1 cellular context compared by ENCODE assay signal in the genomic region with DNA sequence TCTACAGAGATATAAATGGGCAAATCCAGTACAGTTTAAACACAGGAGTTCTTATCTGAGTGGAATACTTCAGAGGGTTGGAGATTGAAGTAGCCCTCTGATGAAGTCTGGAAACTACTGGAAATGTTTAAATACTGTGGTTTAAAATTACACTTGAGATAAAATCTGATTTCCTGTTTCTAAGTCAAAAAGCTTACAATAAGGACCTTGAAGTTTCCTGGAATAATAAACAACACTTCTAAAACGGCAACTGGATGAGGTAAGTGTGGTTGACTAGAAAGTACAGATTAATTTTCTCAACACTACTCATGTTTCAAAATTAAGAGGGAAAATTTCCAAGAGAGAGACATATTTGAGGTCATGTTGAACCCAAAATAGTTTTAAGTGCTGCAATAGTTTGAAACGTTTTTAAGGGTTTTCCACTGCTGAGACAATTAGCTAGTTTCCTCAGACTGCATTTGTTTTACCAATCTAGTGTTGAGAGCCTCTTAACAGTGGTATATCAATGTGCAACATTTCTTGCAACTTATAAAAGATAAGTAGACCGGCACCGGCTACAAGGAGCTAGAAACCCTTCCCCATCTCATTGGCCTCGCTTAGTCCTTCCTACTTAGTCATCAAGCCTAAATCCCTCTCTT.
TF ChIP-seq lines count a peak whose summit lies in the region.

No MANE protein-coding gene starts in this region.

TF ChIP-seq in HEK293, 187 proteins besides CTCF, POLR2A, EP300 and RAD21 (continued from another document and continues in another):
- TF ChIP-seq, protein P1, sequence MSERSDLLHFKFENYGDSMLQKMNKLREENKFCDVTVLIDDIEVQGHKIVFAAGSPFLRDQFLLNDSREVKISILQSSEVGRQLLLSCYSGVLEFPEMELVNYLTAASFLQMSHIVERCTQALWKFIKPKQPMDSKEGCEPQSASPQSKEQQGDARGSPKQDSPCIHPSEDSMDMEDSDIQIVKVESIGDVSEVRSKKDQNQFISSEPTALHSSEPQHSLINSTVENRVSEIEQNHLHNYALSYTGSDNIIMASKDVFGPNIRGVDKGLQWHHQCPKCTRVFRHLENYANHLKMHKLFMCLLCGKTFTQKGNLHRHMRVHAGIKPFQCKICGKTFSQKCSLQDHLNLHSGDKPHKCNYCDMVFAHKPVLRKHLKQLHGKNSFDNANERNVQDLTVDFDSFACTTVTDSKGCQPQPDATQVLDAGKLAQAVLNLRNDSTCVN (tag by site-specific recombination; optimal IDR thresholded peaks at IDR 0.05), result no peak
- TF ChIP-seq MZF1 (tag by site-specific recombination; IDR thresholded peaks at IDR 0.05; ENCODE audit: borderline replicate concordance) (peak; percentile 75), ZBTB1 (tag by site-specific recombination; IDR thresholded peaks at IDR 0.05) (peak; percentile 89; the same call in 1 of the 2 replicates), ZNF426 (tag by site-specific recombination; IDR thresholded peaks at IDR 0.05) (no peak), ZNF518A (tag by site-specific recombination; conservative IDR thresholded peaks at IDR 0.05; ENCODE audit: low read depth) (peak; percentile 48; the same call in 1 of the 2 replicates), ZNF660 (tag by site-specific recombination; IDR thresholded peaks at IDR 0.05) (peak; percentile 10; the same call in 1 of the 2 replicates), ZNF366 (tag by site-specific recombination; conservative IDR thresholded peaks at IDR 0.05) (peak; percentile 96), ZFP3 (tag by site-specific recombination; IDR thresholded peaks at IDR 0.05; ENCODE audit: low read depth) (no peak), IKZF3 (tag by site-specific recombination; IDR thresholded peaks at IDR 0.05) (0 out of 2 replicates have a peak, but pooled peaks have one; percentile 36), AEBP2 (tag by site-specific recombination; IDR thresholded peaks at IDR 0.05; ENCODE audit: borderline replicate concordance) (no peak), ZNF423 (tag by site-specific recombination; IDR thresholded peaks at IDR 0.05) (no peak), ZNF114 (tag by site-specific recombination; IDR thresholded peaks at IDR 0.05) (no peak), ZNF169 (tag by site-specific recombination; IDR thresholded peaks at IDR 0.05) (no peak), GFI1B (tag by site-specific recombination; IDR thresholded peaks at IDR 0.05) (peak; percentile 97), SP2 (tag by site-specific recombination; IDR thresholded peaks at IDR 0.05) (peak; percentile 42), ZBTB8A (tag by site-specific recombination; IDR thresholded peaks at IDR 0.05) (peak; percentile 32; the same call in 1 of the 2 replicates), KLF1 (tag by site-specific recombination; IDR thresholded peaks at IDR 0.05) (no peak), ZFP69B (tag by site-specific recombination; IDR thresholded peaks at IDR 0.05) (peak; percentile 94), ZNF146 (tag by site-specific recombination; IDR thresholded peaks at IDR 0.05) (peak; percentile 46; the same call in 1 of the 2 replicates), GLIS1 (tag by site-specific recombination; IDR thresholded peaks at IDR 0.05) (peak; percentile 27; the same call in 1 of the 2 replicates), SP3 (tag by site-specific recombination; IDR thresholded peaks at IDR 0.05) (0 out of 2 replicates have a peak, but pooled peaks have one; percentile 26), ZSCAN30 (tag by site-specific recombination; IDR thresholded peaks at IDR 0.05) (no peak), ZNF394 (tag by site-specific recombination; IDR thresholded peaks at IDR 0.05; ENCODE audit: borderline replicate concordance) (peak; percentile 85), KLF10 (tag by site-specific recombination; IDR thresholded peaks at IDR 0.05) (peak; percentile 71), GLI2 (tag by site-specific recombination; IDR thresholded peaks at IDR 0.05; ENCODE audit: borderline replicate concordance, low read depth) (peak; percentile 96), ZNF221 (tag by site-specific recombination; IDR thresholded peaks at IDR 0.05; ENCODE audit: borderline replicate concordance) (0 out of 2 replicates have a peak, but pooled peaks have one; percentile 12), WT1 (tag by site-specific recombination; IDR thresholded peaks at IDR 0.05) (peak; percentile 69; the same call in 1 of the 2 replicates), TCF7L2 (IDR thresholded peaks at IDR 0.05; ENCODE audit: borderline replicate concordance, low read depth, low read length) (peak; percentile 97), TRIM28 (IDR thresholded peaks at IDR 0.05; ENCODE audit: borderline replicate concordance, low read length) (peak; percentile 97), ZNF174 (tag by site-specific recombination; IDR thresholded peaks at IDR 0.05) (peak; percentile 84; the same call in 1 of the 2 replicates), ZNF391 (tag by site-specific recombination; IDR thresholded peaks at IDR 0.05; ENCODE audit: borderline replicate concordance, low read depth) (peak; percentile 86; the same call in 1 of the 2 replicates), KLF8 (tag by site-specific recombination; IDR thresholded peaks at IDR 0.05) (peak; percentile 87), ZNF639 (tag by site-specific recombination; IDR thresholded peaks at IDR 0.05) (peak; percentile 95), OVOL3 (tag by site-specific recombination; IDR thresholded peaks at IDR 0.05) (peak; percentile 86; the same call in 1 of the 2 replicates), ZNF354C (tag by site-specific recombination; IDR thresholded peaks at IDR 0.05; ENCODE audit: borderline replicate concordance, low read depth) (0 out of 2 replicates have a peak, but pooled peaks have one; percentile 66), ZBTB17 (tag by site-specific recombination; IDR thresholded peaks at IDR 0.05) (peak; percentile 79)
- TF ChIP-seq, protein P2, sequence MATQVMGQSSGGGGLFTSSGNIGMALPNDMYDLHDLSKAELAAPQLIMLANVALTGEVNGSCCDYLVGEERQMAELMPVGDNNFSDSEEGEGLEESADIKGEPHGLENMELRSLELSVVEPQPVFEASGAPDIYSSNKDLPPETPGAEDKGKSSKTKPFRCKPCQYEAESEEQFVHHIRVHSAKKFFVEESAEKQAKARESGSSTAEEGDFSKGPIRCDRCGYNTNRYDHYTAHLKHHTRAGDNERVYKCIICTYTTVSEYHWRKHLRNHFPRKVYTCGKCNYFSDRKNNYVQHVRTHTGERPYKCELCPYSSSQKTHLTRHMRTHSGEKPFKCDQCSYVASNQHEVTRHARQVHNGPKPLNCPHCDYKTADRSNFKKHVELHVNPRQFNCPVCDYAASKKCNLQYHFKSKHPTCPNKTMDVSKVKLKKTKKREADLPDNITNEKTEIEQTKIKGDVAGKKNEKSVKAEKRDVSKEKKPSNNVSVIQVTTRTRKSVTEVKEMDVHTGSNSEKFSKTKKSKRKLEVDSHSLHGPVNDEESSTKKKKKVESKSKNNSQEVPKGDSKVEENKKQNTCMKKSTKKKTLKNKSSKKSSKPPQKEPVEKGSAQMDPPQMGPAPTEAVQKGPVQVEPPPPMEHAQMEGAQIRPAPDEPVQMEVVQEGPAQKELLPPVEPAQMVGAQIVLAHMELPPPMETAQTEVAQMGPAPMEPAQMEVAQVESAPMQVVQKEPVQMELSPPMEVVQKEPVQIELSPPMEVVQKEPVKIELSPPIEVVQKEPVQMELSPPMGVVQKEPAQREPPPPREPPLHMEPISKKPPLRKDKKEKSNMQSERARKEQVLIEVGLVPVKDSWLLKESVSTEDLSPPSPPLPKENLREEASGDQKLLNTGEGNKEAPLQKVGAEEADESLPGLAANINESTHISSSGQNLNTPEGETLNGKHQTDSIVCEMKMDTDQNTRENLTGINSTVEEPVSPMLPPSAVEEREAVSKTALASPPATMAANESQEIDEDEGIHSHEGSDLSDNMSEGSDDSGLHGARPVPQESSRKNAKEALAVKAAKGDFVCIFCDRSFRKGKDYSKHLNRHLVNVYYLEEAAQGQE (tag by site-specific recombination; IDR thresholded peaks at IDR 0.05), result peak; percentile 29; the same call in 1 of the 2 replicates
- TF ChIP-seq, protein P3, sequence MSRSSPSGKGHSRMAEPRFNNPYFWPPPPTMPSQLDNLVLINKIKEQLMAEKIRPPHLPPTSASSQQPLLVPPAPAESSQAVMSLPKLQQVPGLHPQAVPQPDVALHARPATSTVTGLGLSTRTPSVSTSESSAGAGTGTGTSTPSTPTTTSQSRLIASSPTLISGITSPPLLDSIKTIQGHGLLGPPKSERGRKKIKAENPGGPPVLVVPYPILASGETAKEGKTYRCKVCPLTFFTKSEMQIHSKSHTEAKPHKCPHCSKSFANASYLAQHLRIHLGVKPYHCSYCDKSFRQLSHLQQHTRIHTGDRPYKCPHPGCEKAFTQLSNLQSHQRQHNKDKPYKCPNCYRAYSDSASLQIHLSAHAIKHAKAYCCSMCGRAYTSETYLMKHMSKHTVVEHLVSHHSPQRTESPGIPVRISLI (tag by site-specific recombination; IDR thresholded peaks at IDR 0.05), result 0 out of 2 replicates have a peak, but pooled peaks have one; percentile 55
- TF ChIP-seq, protein P4, sequence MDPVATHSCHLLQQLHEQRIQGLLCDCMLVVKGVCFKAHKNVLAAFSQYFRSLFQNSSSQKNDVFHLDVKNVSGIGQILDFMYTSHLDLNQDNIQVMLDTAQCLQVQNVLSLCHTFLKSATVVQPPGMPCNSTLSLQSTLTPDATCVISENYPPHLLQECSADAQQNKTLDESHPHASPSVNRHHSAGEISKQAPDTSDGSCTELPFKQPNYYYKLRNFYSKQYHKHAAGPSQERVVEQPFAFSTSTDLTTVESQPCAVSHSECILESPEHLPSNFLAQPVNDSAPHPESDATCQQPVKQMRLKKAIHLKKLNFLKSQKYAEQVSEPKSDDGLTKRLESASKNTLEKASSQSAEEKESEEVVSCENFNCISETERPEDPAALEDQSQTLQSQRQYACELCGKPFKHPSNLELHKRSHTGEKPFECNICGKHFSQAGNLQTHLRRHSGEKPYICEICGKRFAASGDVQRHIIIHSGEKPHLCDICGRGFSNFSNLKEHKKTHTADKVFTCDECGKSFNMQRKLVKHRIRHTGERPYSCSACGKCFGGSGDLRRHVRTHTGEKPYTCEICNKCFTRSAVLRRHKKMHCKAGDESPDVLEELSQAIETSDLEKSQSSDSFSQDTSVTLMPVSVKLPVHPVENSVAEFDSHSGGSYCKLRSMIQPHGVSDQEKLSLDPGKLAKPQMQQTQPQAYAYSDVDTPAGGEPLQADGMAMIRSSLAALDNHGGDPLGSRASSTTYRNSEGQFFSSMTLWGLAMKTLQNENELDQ (tag by site-specific recombination; IDR thresholded peaks at IDR 0.05; ENCODE audit: low read depth), result no peak
- TF ChIP-seq, protein P5, sequence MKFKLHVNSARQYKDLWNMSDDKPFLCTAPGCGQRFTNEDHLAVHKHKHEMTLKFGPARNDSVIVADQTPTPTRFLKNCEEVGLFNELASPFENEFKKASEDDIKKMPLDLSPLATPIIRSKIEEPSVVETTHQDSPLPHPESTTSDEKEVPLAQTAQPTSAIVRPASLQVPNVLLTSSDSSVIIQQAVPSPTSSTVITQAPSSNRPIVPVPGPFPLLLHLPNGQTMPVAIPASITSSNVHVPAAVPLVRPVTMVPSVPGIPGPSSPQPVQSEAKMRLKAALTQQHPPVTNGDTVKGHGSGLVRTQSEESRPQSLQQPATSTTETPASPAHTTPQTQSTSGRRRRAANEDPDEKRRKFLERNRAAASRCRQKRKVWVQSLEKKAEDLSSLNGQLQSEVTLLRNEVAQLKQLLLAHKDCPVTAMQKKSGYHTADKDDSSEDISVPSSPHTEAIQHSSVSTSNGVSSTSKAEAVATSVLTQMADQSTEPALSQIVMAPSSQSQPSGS (tag by site-specific recombination; IDR thresholded peaks at IDR 0.05; ENCODE audit: low read depth), result peak; percentile 72
